Comparison of ENCODE assay signal across 1 cellular context in the genomic region with DNA sequence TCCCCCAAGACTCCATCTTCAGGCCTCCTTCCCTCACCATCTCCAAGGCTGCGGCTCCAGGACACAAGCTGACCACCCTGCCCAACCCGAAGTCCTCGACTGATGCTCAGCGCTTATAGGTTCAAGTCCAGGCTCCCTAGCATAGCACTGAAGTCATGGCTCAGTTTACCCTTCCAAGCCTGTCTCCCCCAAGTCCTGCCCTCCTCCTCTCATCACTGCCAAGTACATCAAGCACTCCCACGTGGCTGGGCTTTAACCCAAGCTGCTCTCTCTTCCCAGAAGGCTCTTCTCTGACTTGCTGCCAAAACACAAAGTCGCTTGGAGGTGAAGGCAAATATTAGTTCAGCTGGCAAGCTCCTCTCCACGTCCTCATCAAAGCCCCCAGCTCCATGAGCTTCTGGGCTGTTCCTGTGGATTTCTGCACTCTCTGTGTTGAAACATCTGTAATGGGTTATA.
TF ChIP-seq lines count a peak whose summit lies in the region.

No MANE protein-coding gene starts in this region.

TF ChIP-seq in HepG2, 621 proteins besides CTCF, POLR2A, EP300 and RAD21 (continued from another document):
- TF ChIP-seq, protein P1, sequence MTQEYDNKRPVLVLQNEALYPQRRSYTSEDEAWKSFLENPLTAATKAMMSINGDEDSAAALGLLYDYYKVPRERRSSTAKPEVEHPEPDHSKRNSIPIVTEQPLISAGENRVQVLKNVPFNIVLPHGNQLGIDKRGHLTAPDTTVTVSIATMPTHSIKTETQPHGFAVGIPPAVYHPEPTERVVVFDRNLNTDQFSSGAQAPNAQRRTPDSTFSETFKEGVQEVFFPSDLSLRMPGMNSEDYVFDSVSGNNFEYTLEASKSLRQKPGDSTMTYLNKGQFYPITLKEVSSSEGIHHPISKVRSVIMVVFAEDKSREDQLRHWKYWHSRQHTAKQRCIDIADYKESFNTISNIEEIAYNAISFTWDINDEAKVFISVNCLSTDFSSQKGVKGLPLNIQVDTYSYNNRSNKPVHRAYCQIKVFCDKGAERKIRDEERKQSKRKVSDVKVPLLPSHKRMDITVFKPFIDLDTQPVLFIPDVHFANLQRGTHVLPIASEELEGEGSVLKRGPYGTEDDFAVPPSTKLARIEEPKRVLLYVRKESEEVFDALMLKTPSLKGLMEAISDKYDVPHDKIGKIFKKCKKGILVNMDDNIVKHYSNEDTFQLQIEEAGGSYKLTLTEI (CRISPR knock-in tag; conservative IDR thresholded peaks at IDR 0.05), result no peak
- TF ChIP-seq JARID2 (CRISPR knock-in tag; IDR thresholded peaks at IDR 0.05; ENCODE audit: insufficient replicate concordance), result no peak
- TF ChIP-seq ZNF572 (CRISPR knock-in tag; IDR thresholded peaks at IDR 0.05), result no peak
- TF ChIP-seq, protein P2, sequence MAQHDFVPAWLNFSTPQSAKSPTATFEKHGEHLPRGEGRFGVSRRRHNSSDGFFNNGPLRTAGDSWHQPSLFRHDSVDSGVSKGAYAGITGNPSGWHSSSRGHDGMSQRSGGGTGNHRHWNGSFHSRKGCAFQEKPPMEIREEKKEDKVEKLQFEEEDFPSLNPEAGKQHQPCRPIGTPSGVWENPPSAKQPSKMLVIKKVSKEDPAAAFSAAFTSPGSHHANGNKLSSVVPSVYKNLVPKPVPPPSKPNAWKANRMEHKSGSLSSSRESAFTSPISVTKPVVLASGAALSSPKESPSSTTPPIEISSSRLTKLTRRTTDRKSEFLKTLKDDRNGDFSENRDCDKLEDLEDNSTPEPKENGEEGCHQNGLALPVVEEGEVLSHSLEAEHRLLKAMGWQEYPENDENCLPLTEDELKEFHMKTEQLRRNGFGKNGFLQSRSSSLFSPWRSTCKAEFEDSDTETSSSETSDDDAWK (CRISPR knock-in tag; IDR thresholded peaks at IDR 0.05), result no peak
- TF ChIP-seq HNRNPUL1 (IDR thresholded peaks at IDR 0.05; ENCODE audit: low read depth, low read length), result no peak
- TF ChIP-seq, protein P3, sequence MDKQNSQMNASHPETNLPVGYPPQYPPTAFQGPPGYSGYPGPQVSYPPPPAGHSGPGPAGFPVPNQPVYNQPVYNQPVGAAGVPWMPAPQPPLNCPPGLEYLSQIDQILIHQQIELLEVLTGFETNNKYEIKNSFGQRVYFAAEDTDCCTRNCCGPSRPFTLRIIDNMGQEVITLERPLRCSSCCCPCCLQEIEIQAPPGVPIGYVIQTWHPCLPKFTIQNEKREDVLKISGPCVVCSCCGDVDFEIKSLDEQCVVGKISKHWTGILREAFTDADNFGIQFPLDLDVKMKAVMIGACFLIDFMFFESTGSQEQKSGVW (CRISPR knock-in tag; IDR thresholded peaks at IDR 0.05; ENCODE audit: borderline replicate concordance), result no peak
- TF ChIP-seq ZNF761 (CRISPR knock-in tag; conservative IDR thresholded peaks at IDR 0.05), result no peak
- TF ChIP-seq, protein P4, sequence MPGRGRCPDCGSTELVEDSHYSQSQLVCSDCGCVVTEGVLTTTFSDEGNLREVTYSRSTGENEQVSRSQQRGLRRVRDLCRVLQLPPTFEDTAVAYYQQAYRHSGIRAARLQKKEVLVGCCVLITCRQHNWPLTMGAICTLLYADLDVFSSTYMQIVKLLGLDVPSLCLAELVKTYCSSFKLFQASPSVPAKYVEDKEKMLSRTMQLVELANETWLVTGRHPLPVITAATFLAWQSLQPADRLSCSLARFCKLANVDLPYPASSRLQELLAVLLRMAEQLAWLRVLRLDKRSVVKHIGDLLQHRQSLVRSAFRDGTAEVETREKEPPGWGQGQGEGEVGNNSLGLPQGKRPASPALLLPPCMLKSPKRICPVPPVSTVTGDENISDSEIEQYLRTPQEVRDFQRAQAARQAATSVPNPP (CRISPR knock-in tag; IDR thresholded peaks at IDR 0.05), result no peak
- TF ChIP-seq POLR2AphosphoS5 (IDR thresholded peaks at IDR 0.05; ENCODE audit: low read depth, low read length), result no peak
- TF ChIP-seq MTF2 (CRISPR knock-in tag; IDR thresholded peaks at IDR 0.05; ENCODE audit: borderline replicate concordance), result no peak
- TF ChIP-seq, protein P5, sequence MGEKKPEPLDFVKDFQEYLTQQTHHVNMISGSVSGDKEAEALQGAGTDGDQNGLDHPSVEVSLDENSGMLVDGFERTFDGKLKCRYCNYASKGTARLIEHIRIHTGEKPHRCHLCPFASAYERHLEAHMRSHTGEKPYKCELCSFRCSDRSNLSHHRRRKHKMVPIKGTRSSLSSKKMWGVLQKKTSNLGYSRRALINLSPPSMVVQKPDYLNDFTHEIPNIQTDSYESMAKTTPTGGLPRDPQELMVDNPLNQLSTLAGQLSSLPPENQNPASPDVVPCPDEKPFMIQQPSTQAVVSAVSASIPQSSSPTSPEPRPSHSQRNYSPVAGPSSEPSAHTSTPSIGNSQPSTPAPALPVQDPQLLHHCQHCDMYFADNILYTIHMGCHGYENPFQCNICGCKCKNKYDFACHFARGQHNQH (CRISPR knock-in tag; IDR thresholded peaks at IDR 0.05), result peak; percentile 50; the same call in 1 of the 2 replicates
- TF ChIP-seq, protein P6, sequence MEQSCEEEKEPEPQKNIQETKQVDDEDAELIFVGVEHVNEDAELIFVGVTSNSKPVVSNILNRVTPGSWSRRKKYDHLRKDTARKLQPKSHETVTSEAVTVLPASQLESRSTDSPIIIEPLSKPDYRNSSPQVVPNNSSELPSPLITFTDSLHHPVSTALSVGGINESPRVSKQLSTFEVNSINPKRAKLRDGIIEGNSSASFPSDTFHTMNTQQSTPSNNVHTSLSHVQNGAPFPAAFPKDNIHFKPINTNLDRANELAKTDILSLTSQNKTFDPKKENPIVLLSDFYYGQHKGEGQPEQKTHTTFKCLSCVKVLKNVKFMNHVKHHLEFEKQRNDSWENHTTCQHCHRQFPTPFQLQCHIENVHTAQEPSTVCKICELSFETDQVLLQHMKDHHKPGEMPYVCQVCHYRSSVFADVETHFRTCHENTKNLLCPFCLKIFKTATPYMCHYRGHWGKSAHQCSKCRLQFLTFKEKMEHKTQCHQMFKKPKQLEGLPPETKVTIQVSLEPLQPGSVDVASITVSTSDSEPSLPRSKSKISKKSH (CRISPR knock-in tag; IDR thresholded peaks at IDR 0.05; ENCODE audit: borderline replicate concordance), result no peak
- 0 out of 2 replicates have a peak, but pooled peaks have one; percentile 22 for TF ChIP-seq ZNF772 (CRISPR knock-in tag; IDR thresholded peaks at IDR 0.05)
- TF ChIP-seq, protein P7, sequence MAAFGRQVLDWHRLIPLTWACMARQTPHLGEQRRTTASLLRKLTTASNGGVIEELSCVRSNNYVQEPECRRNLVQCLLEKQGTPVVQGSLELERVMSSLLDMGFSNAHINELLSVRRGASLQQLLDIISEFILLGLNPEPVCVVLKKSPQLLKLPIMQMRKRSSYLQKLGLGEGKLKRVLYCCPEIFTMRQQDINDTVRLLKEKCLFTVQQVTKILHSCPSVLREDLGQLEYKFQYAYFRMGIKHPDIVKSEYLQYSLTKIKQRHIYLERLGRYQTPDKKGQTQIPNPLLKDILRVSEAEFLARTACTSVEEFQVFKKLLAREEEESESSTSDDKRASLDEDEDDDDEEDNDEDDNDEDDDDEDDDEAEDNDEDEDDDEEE (CRISPR knock-in tag; IDR thresholded peaks at IDR 0.05), result no peak
